9 cellular contexts compared by ENCODE assay signal in genomic region chr11:73510106-73510505, GRCh38.
"Had no signal": no experiment of that assay in that cellular context is flagged by ENCODE, and none has a peak within 500 bp of the region (broad histone marks: within the 10 kb centered on the region; RNA-seq: fewer than 3 reads in every experiment).

No MANE protein-coding gene starts in this region.

- FAIRE-seq: H1, H54, HTR-8/SVneo had no signal

- ATAC-seq: GM23338 had no signal

- H3K27ac ChIP-seq: KMS-11 had no signal

- H3K9ac ChIP-seq: KMS-11 had no signal

- DNase-seq: H9, HCEC 1CT, IMR-90, KBM-7 had no signal

- H3K4me2 ChIP-seq: GM23338, KMS-11 had no signal

- H3K4me3 ChIP-seq: GM23338 had no signal

- H2AFZ ChIP-seq: GM23338 had no signal
